18 cellular contexts compared by ENCODE assay signal in the genomic region with DNA sequence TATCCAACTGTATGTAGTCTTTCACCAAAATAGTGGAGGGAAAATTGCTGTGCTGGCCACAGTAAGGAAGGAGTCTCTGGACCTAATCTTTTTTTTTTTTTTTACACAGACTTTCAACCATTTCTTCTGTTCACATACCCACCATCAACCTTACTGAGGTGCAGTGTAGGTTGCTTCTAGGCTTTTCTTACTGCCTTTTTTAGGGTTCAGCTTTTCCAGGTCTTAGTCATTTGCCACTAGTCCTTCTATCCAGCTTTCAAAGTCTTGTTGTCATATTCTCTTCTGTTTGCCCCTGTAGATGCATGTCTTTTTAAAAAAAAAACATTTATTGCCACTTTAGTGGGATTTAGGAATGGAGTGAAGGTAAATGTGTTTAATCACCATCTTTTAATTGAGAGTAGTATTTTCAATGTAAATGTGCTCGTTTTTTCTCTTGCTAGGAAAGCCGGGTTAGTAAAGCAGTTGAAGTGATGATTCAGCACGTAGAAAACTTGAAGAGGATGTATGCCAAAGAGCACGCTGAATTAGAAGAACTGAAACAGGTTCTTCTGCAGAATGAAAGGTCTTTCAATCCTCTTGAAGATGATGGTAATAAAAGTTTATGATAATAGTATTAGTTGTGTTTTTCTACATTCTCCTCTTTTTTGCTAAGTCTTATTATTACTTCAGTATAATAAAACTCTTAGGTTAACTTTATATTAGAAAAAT.
DNase-seq lines count a peak whose midpoint lies in the region; ATAC-seq and TF ChIP-seq lines count a peak whose summit lies in the region.
"Had no signal": no experiment of that assay in that cellular context is flagged by ENCODE, and none has a peak within 500 bp of the region (broad histone marks: within the 10 kb centered on the region; RNA-seq: fewer than 3 reads in every experiment).

No MANE protein-coding gene starts in this region.

- ATAC-seq in activated CD4-positive, alpha-beta T cell treated with anti-CD3 and anti-CD28 coated beads for 36 hours: no peak
- ATAC-seq in HG02642 (IDR thresholded peaks at IDR 0.05; ENCODE audit: poor library complexity, unreplicated experiment) (peak; percentile 54), HG03439 (IDR thresholded peaks at IDR 0.05; ENCODE audit: unreplicated experiment) (no peak)
- ATAC-seq: T-helper 17 cell had no signal

- H2AFZ ChIP-seq in OCI-LY1 (ENCODE audit: low read length): no peak overlapping the region

- H3K27ac Mint-ChIP-seq in activated CD4-positive, alpha-beta T cell treated with anti-CD3 and anti-CD28 coated beads for 36 hours: peak overlapping the region; percentile 17
- H3K27ac Mint-ChIP-seq in progenitor cell of endocrine pancreas: peak overlapping the region; percentile 7
- H3K27ac Mint-ChIP-seq: T-helper 17 cell had no signal

- H3K4me1 Mint-ChIP-seq in activated CD4-positive, alpha-beta T cell treated with anti-CD3 and anti-CD28 coated beads for 36 hours: no peaks in the 10 kb centered on the region
- H3K4me1 Mint-ChIP-seq in progenitor cell of endocrine pancreas (ENCODE audit: low read depth): no peaks in the 10 kb centered on the region

- CTCF ChIA-PET in activated CD4-positive, alpha-beta T cell treated with anti-CD3 and anti-CD28 coated beads for 36 hours (lab: Charles Lee): interaction anchor here (0.7 to 1.3 kb wide), 2 partner anchors 21 to 649 kb away, joined by 3 read pairs; no protein-coding TSS in a partner anchor

- H3K9ac ChIP-seq in OCI-LY1 (ENCODE audit: low read length): no peak overlapping the region

- peaks cover 18% of the 10 kb centered on the region for H3K36me3 Mint-ChIP-seq in activated CD4-positive, alpha-beta T cell treated with anti-CD3 and anti-CD28 coated beads for 36 hours (ENCODE audit: low read depth)
- no peaks in the 10 kb centered on the region for H3K36me3 Mint-ChIP-seq in progenitor cell of endocrine pancreas (ENCODE audit: insufficient read depth)

- peaks cover 23% of the 10 kb centered on the region; the same call in 1 of the 2 replicates for H3F3A ChIP-seq in OCI-LY1 (ENCODE audit: insufficient read depth, low read length)

- H3K27me3 Mint-ChIP-seq in activated CD4-positive, alpha-beta T cell treated with anti-CD3 and anti-CD28 coated beads for 36 hours: no peaks in the 10 kb centered on the region
- H3K27me3 Mint-ChIP-seq in progenitor cell of endocrine pancreas: no peaks in the 10 kb centered on the region
- H3K27me3 Mint-ChIP-seq: T-helper 17 cell had no signal

- intact Hi-C loops in activated CD4-positive, alpha-beta T cell treated with anti-CD3 and anti-CD28 coated beads for 36 hours (cut with DNase I, micrococcal nuclease): no loop called here

- POLR2A ChIA-PET in activated CD4-positive, alpha-beta T cell treated with anti-CD3 and anti-CD28 coated beads for 36 hours (lab: Charles Lee): no interaction called here

- H3K79me2 ChIP-seq in OCI-LY1 (ENCODE audit: insufficient read depth, low read length): no peaks in the 10 kb centered on the region

- no peaks in the 10 kb centered on the region for H4K20me1 ChIP-seq in OCI-LY1 (ENCODE audit: insufficient read depth, low read length)

- no peak overlapping the region for H3K4me2 ChIP-seq in OCI-LY1 (ENCODE audit: low read length)

- H3K9me3 Mint-ChIP-seq in activated CD4-positive, alpha-beta T cell treated with anti-CD3 and anti-CD28 coated beads for 36 hours (ENCODE audit: low read depth): no peaks in the 10 kb centered on the region
- no peaks in the 10 kb centered on the region for H3K9me3 Mint-ChIP-seq in progenitor cell of endocrine pancreas (ENCODE audit: low read depth)

- H3K27me3 ChIP-seq in OCI-LY1 (ENCODE audit: insufficient read depth, low read length): no peaks in the 10 kb centered on the region

- TF ChIP-seq CTCF in OCI-LY1 (IDR thresholded peaks at IDR 0.05; ENCODE audit: low read length) (no peak), progenitor cell of endocrine pancreas (IDR thresholded peaks at IDR 0.05; ENCODE audit: unreplicated experiment) (no peak)

- H3K27ac ChIP-seq in OCI-LY1 (ENCODE audit: low read depth, low read length, poor library complexity, severe bottlenecking) (peak overlapping the region; percentile 20), caudate nucleus (ENCODE audit: low read depth, low read length) (no peak overlapping the region)
- H3K27ac ChIP-seq: epithelial cell of prostate had no signal

- no peak overlapping the region for H3K4me3 Mint-ChIP-seq in activated CD4-positive, alpha-beta T cell treated with anti-CD3 and anti-CD28 coated beads for 36 hours
- no peak overlapping the region for H3K4me3 Mint-ChIP-seq in progenitor cell of endocrine pancreas (ENCODE audit: low read depth)
- H3K4me3 Mint-ChIP-seq: T-helper 17 cell had no signal

- H3K4me3 ChIP-seq in OCI-LY1 (ENCODE audit: low read depth, low read length, poor library complexity, severe bottlenecking): no peak overlapping the region

- no peaks in the 10 kb centered on the region for H3K9me3 ChIP-seq in OCI-LY1 (ENCODE audit: low read length)

- H3K4me1 ChIP-seq in OCI-LY1 (ENCODE audit: insufficient read depth, low read length, severe bottlenecking): no peaks in the 10 kb centered on the region

- no peak for DNase-seq in activated CD4-positive, alpha-beta T cell treated with anti-CD3 and anti-CD28 coated beads for 36 hours
- DNase-seq in activated CD4-positive, alpha-beta T cell treated with anti-CD3 and anti-CD28 coated beads for 4 hours: no peak
- DNase-seq in progenitor cell of endocrine pancreas (ENCODE audit: low spot score, unreplicated experiment) (no peak), caudate nucleus (lab: John Stamatoyannopoulos, UW) (no peak), NCI-H748 (lab: John Stamatoyannopoulos, UW; ENCODE audit: unreplicated experiment) (no peak)
- DNase-seq: activated CD4-positive, alpha-beta T cell treated with anti-CD3 and anti-CD28 coated beads for 48 hours; activated T-cell treated with anti-CD3 and anti-CD28 coated beads, Interleukin-2, amount 50 U/mL, for 48 hours; amniotic stem cell; islet precursor cell; midbrain; NCI-H187 treated with DMSO at 0.1 percent for 48 hours; NCI-H526 treated with DMSO at 0.1 percent for 48 hours; stimulated activated naive CD4-positive, alpha-beta T cell treated with Interleukin-2 at 50 U/mL for 16 hours; T-helper 17 cell had no signal

- peaks cover 98% of the 10 kb centered on the region for H3K36me3 ChIP-seq in OCI-LY1 (ENCODE audit: insufficient read depth, low read length)

- no peaks in the 10 kb centered on the region for H3K9me2 ChIP-seq in OCI-LY1 (ENCODE audit: low read depth, low read length)
